In genomic region chr10:91856637-91857036, GRCh38 we compare ENCODE assay signal across 11 cellular contexts. TPM values are rescaled to one million over a fixed set of nuclear protein-coding genes. Genes with fewer than 3 reads are reported as not detected.
A peak's percentile ranks its signal among the peaks of the same experiment; 100 is the strongest.
DNase-seq lines count a peak whose midpoint lies in the region; ATAC-seq, FAIRE-seq and TF ChIP-seq lines count a peak whose summit lies in the region.
"Had no signal": no experiment of that assay in that cellular context is flagged by ENCODE, and none has a peak within 500 bp of the region (broad histone marks: within the 10 kb centered on the region; RNA-seq: fewer than 3 reads in every experiment).

No MANE protein-coding gene starts in this region.

- no peak overlapping the region for H2AFZ ChIP-seq in endothelial cell of umbilical vein (ENCODE audit: low read depth, low read length)

- POLR2A ChIA-PET in endothelial cell of umbilical vein (lab: Charles Lee), result no interaction called here

- no peaks in the 10 kb centered on the region for H3K9me1 ChIP-seq in endothelial cell of umbilical vein (replicated peaks; ENCODE audit: control insufficient read depth, extremely low read depth, insufficient read depth, low read length)

- H3K27me3 ChIP-seq in endothelial cell of umbilical vein (ENCODE audit: control insufficient read depth in 2 of 2, insufficient read depth in 2 of 2, low read length in 2 of 2), result no peaks in the 10 kb centered on the region
- H3K27me3 ChIP-seq: BLaER1 had no signal

- FAIRE-seq in endothelial cell of umbilical vein (lab: Jason Lieb, UNC), result no peak

- TF ChIP-seq CTCF in endothelial cell of umbilical vein (IDR thresholded peaks at IDR 0.05; ENCODE audit: extremely low read depth in 1 of 2, insufficient read depth in 1 of 2, low read depth in 1 of 2, low read length in 2 of 2), result peak; percentile 21 to 46

- no peaks in the 10 kb centered on the region for H3K79me2 ChIP-seq in endothelial cell of umbilical vein (ENCODE audit: control insufficient read depth, insufficient read depth, low read length)

- DNase-seq in NCI-H82 (lab: John Stamatoyannopoulos, UW) (peak; percentile 5), NCI-H82 treated with DMSO at 0.1 percent for 48 hours (lab: John Stamatoyannopoulos, UW; ENCODE audit: unreplicated experiment) (no peak), NCI-H460 (ENCODE audit: extremely low read depth, low read depth) (peak; percentile 3), endothelial cell of umbilical vein (ENCODE audit: low read depth, low spot score) (peak; percentile 37), renal cortical epithelial cell (ENCODE audit: low read depth) (peak; percentile 17), DMS153 (lab: John Stamatoyannopoulos, UW) (no peak), posterior vena cava (ENCODE audit: low spot score) (no peak)
- DNase-seq: activated CD4-positive, alpha-beta T cell treated with anti-CD3 and anti-CD28 coated beads, Interleukin-2, amount 10 ng/mL, durations not matched to agents 7 days and 5 days; amygdala had no signal

- dilution Hi-C loops in endothelial cell of umbilical vein (cut with MboI; ENCODE audit: extremely low pct_ligation_motif_present, low sequenced_read_pairs), result no loop called here

- H3K4me2 ChIP-seq in endothelial cell of umbilical vein (ENCODE audit: insufficient read depth, low read length), result no peak overlapping the region
- H3K4me2 ChIP-seq: BLaER1 had no signal

- no TSS peak for BruUV-seq in endothelial cell of umbilical vein (replicated peaks; lab: Mats Ljungman, UMichigan)

- H3K9me3 ChIP-seq in endothelial cell of umbilical vein (replicated peaks; ENCODE audit: control insufficient read depth, insufficient read depth, low read length), result no peaks in the 10 kb centered on the region
- H3K9me3 ChIP-seq: BLaER1 had no signal

- H3K4me3 ChIP-seq in endothelial cell of umbilical vein (replicated peaks in 1 of 3; ENCODE audit: insufficient read depth in 1 of 3, low read depth in 1 of 3, low read length in 3 of 3), result no peak overlapping the region
- H3K4me3 ChIP-seq: BLaER1 had no signal

- TF ChIP-seq POLR2A in endothelial cell of umbilical vein (IDR thresholded peaks at IDR 0.05; ENCODE audit: low read depth, low read length), result no peak

- H4K20me1 ChIP-seq in endothelial cell of umbilical vein (replicated peaks; ENCODE audit: control insufficient read depth, extremely low read depth, insufficient read depth, low read length), result no peaks in the 10 kb centered on the region
- H4K20me1 ChIP-seq: BLaER1 had no signal

- H3K9ac ChIP-seq in endothelial cell of umbilical vein (replicated peaks; ENCODE audit: extremely low read depth, insufficient read depth, low read length), result no peak overlapping the region
- H3K9ac ChIP-seq: BLaER1 had no signal

- no peak overlapping the region for H3K27ac ChIP-seq in endothelial cell of umbilical vein (ENCODE audit: insufficient read depth, low read depth, low read length)
- H3K27ac ChIP-seq: BLaER1 had no signal

- peaks cover 6 to 17% of the 10 kb centered on the region in 2 experiments for H3K36me3 ChIP-seq in endothelial cell of umbilical vein (ENCODE audit: control insufficient read depth in 2 of 2, extremely low read depth in 1 of 2, insufficient read depth in 2 of 2, low read length in 2 of 2)

- intact Hi-C loops in endothelial cell of umbilical vein (cut with micrococcal nuclease) (loop anchor here (1.0 to 5.0 kb wide), 2 partner anchors 56 to 576 kb away; no protein-coding TSS in a partner anchor), posterior vena cava (cut with DNase I) (no loop called here)

- no peaks in the 10 kb centered on the region for H3K4me1 ChIP-seq in endothelial cell of umbilical vein (ENCODE audit: control insufficient read depth, extremely low read depth, insufficient read depth, low read length)
- H3K4me1 ChIP-seq: BLaER1 had no signal

- no peak for ATAC-seq in HG03097 (IDR thresholded peaks at IDR 0.05; ENCODE audit: low FRiP score, unreplicated experiment)

- CTCF ChIA-PET in endothelial cell of umbilical vein (lab: Charles Lee), result interaction anchor here (0.9 to 1.9 kb wide), 13 partner anchors 8 to 558 kb away, joined by 3 to 31 read pairs (median 3); partner anchors contain the start of genes BTAF1 and FGFBP3

TF ChIP-seq in endothelial cell of umbilical vein, 7 proteins besides CTCF, POLR2A, EP300 and RAD21:
- no peak for TF ChIP-seq POLR2AphosphoS5 (IDR thresholded peaks at IDR 0.05; ENCODE audit: insufficient read depth, low read depth, low read length)
- TF ChIP-seq GATA2 (IDR thresholded peaks at IDR 0.05; ENCODE audit: insufficient read depth, insufficient read length, low read depth, low read length), result no peak
- no peak for TF ChIP-seq EZH2 (IDR thresholded peaks at IDR 0.05; ENCODE audit: borderline replicate concordance, low read depth, low read length, severe bottlenecking)
- TF ChIP-seq MYC (IDR thresholded peaks at IDR 0.05; ENCODE audit: low read depth, low read length), result no peak
- no peak for TF ChIP-seq FOS (IDR thresholded peaks at IDR 0.05; ENCODE audit: borderline replicate concordance, insufficient read depth, low read length)
- TF ChIP-seq JUN (IDR thresholded peaks at IDR 0.05; ENCODE audit: borderline replicate concordance, insufficient read depth, insufficient read length, low read depth), result no peak
- TF ChIP-seq MAX (IDR thresholded peaks at IDR 0.05; ENCODE audit: insufficient read depth, insufficient read length), result no peak

RNA-seq across cellular contexts. Expression of gene FGFBP3, which starts 52.6 kb away (rescaled TPM):
- 1.6 and 2.1 TPM in 2 replicates for total RNA-seq in NCI-H460 (2014; rRNA removed; shearing (Covaris generic))
- polyA plus RNA-seq in NCI-H460 (2014; cell fraction: nucleus; rRNA removed), result 4.9 and 6.3 TPM in 2 replicates
- total RNA-seq in endothelial cell of umbilical vein (0.38 and 0.53 TPM in 2 replicates), renal cortical epithelial cell (0.15 and 0.17 TPM in 2 replicates), posterior vena cava (1 to 10 TPM in 1 of 2 donors, under 1 TPM in 1; 1.00 to 1.5 TPM)
- polyA plus RNA-seq in endothelial cell of umbilical vein, result 0.11 TPM in 2 replicates
- polyA plus RNA-seq in endothelial cell of umbilical vein (2011; cell fraction: cytosol; rRNA removed), result 0.06 and 0.07 TPM in 2 replicates
- polyA plus RNA-seq in endothelial cell of umbilical vein (2011; cell fraction: nucleus; rRNA removed), result 0.11 TPM in 2 replicates
- 0.25 and 0.36 TPM in 2 replicates for polyA plus RNA-seq in endothelial cell of umbilical vein (2012)
- 0.11 TPM in 1 of 2 replicates, not detected in the other for polyA minus RNA-seq in endothelial cell of umbilical vein
- polyA minus RNA-seq in endothelial cell of umbilical vein (2011; cell fraction: cytosol; rRNA and poly(A)+ RNA removed), result 0.51 TPM
- 0.14 TPM in 1 of 2 replicates, not detected in the other for polyA minus RNA-seq in endothelial cell of umbilical vein (2011; cell fraction: nucleus; rRNA and poly(A)+ RNA removed)

RNA-seq across cellular contexts. Expression of gene TNKS2, which starts 58.4 kb away (rescaled TPM):
- 27.4 and 33.8 TPM in 2 replicates for total RNA-seq in NCI-H460 (2014; rRNA removed; shearing (Covaris generic))
- polyA plus RNA-seq in NCI-H460 (2014; cell fraction: nucleus; rRNA removed), result 8.7 and 13.9 TPM in 2 replicates
- total RNA-seq in endothelial cell of umbilical vein, result 33.3 and 34.0 TPM in 2 replicates
- polyA plus RNA-seq in endothelial cell of umbilical vein, result 10.9 and 13.6 TPM in 2 replicates
- polyA plus RNA-seq in endothelial cell of umbilical vein (2011; cell fraction: cytosol; rRNA removed), result 11.0 and 12.8 TPM in 2 replicates
- polyA plus RNA-seq in endothelial cell of umbilical vein (2011; cell fraction: nucleus; rRNA removed), result 31.7 and 37.5 TPM in 2 replicates
- polyA plus RNA-seq in endothelial cell of umbilical vein (2012), result 26.2 and 32.7 TPM in 2 replicates
- 40.5 and 41.5 TPM in 2 replicates for polyA minus RNA-seq in endothelial cell of umbilical vein
- 25.6 TPM for polyA minus RNA-seq in endothelial cell of umbilical vein (2011; cell fraction: cytosol; rRNA and poly(A)+ RNA removed)
- polyA minus RNA-seq in endothelial cell of umbilical vein (2011; cell fraction: nucleus; rRNA and poly(A)+ RNA removed), result 25.4 and 34.3 TPM in 2 replicates
- 57.5 and 70.9 TPM in 2 replicates for total RNA-seq in renal cortical epithelial cell
- 10 to 100 TPM; 29.8 to 38.1 TPM for total RNA-seq in posterior vena cava

Comparison
In these comparisons a context has a peak if more than half of its experiments do, and no peak if none do; other contexts are left out.
1. DNase-seq: peak in NCI-H82 (single experiment), NCI-H460 (single experiment), endothelial cell of umbilical vein (single experiment) and renal cortical epithelial cell (single experiment); none in NCI-H82 treated with DMSO at 0.1 percent for 48 hours (single experiment), DMS153 (single experiment) and posterior vena cava (single experiment).